ENCODE assay signal across 1 cellular context in the genomic region with DNA sequence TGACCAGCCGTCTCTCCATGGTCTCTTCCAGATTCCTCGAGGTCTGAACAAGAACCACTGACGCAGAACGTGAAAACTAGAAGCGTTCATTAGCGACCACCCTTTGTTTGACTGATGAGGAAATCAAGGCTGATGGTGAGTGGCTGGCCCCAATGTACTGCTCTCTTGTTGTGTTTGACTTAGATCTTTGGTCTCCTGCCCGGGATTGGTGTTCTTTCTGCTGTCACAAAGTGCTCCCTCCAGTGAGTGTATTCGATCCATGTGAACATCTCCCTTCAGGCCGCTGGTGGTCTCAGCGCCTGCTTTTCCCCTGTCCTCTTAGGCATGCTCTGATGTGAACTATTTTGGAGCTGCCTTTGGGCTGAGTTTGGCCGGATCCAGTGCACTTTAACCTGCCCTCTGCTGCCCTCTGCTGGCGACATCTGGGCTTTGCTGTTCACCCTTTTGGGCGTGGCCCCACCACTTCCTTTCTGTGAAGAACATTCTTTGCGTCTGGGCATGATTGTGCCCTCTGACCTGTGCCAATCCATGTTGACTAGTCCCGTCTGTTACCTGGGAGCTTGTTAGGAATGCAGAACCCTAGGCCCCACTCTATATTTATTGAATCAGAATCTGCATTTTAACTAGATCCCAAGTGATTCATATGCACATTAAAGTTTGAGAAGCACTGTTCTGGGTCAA.
TF ChIP-seq lines count a peak whose summit lies in the region.

No MANE protein-coding gene starts in this region.

TF ChIP-seq in HepG2, 621 proteins besides CTCF, POLR2A, EP300 and RAD21 (continued from another document and continues in another):
- TF ChIP-seq, protein P1, sequence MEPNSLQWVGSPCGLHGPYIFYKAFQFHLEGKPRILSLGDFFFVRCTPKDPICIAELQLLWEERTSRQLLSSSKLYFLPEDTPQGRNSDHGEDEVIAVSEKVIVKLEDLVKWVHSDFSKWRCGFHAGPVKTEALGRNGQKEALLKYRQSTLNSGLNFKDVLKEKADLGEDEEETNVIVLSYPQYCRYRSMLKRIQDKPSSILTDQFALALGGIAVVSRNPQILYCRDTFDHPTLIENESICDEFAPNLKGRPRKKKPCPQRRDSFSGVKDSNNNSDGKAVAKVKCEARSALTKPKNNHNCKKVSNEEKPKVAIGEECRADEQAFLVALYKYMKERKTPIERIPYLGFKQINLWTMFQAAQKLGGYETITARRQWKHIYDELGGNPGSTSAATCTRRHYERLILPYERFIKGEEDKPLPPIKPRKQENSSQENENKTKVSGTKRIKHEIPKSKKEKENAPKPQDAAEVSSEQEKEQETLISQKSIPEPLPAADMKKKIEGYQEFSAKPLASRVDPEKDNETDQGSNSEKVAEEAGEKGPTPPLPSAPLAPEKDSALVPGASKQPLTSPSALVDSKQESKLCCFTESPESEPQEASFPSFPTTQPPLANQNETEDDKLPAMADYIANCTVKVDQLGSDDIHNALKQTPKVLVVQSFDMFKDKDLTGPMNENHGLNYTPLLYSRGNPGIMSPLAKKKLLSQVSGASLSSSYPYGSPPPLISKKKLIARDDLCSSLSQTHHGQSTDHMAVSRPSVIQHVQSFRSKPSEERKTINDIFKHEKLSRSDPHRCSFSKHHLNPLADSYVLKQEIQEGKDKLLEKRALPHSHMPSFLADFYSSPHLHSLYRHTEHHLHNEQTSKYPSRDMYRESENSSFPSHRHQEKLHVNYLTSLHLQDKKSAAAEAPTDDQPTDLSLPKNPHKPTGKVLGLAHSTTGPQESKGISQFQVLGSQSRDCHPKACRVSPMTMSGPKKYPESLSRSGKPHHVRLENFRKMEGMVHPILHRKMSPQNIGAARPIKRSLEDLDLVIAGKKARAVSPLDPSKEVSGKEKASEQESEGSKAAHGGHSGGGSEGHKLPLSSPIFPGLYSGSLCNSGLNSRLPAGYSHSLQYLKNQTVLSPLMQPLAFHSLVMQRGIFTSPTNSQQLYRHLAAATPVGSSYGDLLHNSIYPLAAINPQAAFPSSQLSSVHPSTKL (CRISPR knock-in tag; IDR thresholded peaks at IDR 0.05), result peak; percentile 84
- TF ChIP-seq U2AF2 (IDR thresholded peaks at IDR 0.05; ENCODE audit: low read depth, low read length), result no peak
- TF ChIP-seq KDM2A (CRISPR knock-in tag; IDR thresholded peaks at IDR 0.05; ENCODE audit: borderline replicate concordance, low read depth), result peak; percentile 96
- TF ChIP-seq POLR2AphosphoS5 (IDR thresholded peaks at IDR 0.05; ENCODE audit: low read depth, low read length), result no peak
- no peak for TF ChIP-seq NCOA5 (CRISPR knock-in tag; IDR thresholded peaks at IDR 0.05)
- TF ChIP-seq, protein P2, sequence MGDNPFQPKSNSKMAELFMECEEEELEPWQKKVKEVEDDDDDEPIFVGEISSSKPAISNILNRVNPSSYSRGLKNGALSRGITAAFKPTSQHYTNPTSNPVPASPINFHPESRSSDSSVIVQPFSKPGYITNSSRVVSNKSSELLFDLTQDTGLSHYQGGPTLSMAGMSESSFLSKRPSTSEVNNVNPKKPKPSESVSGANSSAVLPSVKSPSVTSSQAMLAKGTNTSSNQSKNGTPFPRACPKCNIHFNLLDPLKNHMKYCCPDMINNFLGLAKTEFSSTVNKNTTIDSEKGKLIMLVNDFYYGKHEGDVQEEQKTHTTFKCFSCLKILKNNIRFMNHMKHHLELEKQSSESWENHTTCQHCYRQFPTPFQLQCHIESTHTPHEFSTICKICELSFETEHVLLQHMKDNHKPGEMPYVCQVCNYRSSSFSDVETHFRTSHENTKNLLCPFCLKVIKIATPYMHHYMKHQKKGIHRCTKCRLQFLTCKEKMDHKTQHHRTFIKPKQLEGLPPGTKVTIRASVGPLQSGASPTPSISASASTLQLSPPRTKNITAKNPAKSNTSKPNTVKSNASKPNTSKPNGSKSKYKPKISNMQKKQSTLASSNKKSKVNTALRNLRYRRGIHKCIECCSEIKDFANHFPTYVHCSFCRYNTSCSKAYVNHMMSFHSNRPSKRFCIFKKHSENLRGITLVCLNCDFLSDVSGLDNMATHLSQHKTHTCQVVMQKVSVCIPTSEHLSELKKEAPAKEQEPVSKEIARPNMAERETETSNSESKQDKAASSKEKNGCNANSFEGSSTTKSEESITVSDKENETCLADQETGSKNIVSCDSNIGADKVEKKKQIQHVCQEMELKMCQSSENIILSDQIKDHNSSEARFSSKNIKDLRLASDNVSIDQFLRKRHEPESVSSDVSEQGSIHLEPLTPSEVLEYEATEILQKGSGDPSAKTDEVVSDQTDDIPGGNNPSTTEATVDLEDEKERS (CRISPR knock-in tag; IDR thresholded peaks at IDR 0.05), result peak; percentile 83
- no peak for TF ChIP-seq FIP1L1 (IDR thresholded peaks at IDR 0.05; ENCODE audit: borderline replicate concordance, insufficient read depth, low read depth, low read length)
- TF ChIP-seq DNMT3B (CRISPR knock-in tag; conservative IDR thresholded peaks at IDR 0.05), result 0 out of 2 replicates have a peak, but pooled peaks have one; percentile 69
- TF ChIP-seq ZNF101 (CRISPR knock-in tag; IDR thresholded peaks at IDR 0.05; ENCODE audit: borderline replicate concordance, low read depth), result no peak; the same call in 1 of the 2 replicates
- TF ChIP-seq, protein P3, sequence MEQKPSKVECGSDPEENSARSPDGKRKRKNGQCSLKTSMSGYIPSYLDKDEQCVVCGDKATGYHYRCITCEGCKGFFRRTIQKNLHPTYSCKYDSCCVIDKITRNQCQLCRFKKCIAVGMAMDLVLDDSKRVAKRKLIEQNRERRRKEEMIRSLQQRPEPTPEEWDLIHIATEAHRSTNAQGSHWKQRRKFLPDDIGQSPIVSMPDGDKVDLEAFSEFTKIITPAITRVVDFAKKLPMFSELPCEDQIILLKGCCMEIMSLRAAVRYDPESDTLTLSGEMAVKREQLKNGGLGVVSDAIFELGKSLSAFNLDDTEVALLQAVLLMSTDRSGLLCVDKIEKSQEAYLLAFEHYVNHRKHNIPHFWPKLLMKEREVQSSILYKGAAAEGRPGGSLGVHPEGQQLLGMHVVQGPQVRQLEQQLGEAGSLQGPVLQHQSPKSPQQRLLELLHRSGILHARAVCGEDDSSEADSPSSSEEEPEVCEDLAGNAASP (CRISPR knock-in tag; IDR thresholded peaks at IDR 0.05; ENCODE audit: borderline replicate concordance), result peak; percentile 74
- no peak for TF ChIP-seq SUZ12 (IDR thresholded peaks at IDR 0.05; ENCODE audit: low read depth, low read length)
- peak; percentile 96 for TF ChIP-seq ZNF501 (CRISPR knock-in tag; IDR thresholded peaks at IDR 0.05)
- no peak for TF ChIP-seq GABPA (IDR thresholded peaks at IDR 0.05; ENCODE audit: low read depth, low read length)
- peak; percentile 77 for TF ChIP-seq GABPA (CRISPR knock-in tag; IDR thresholded peaks at IDR 0.05; ENCODE audit: low read depth)
- peak; percentile 91 for TF ChIP-seq MEF2D (CRISPR knock-in tag; IDR thresholded peaks at IDR 0.05)
- TF ChIP-seq ZNF841 (CRISPR knock-in tag; IDR thresholded peaks at IDR 0.05; ENCODE audit: borderline replicate concordance), result no peak
- TF ChIP-seq NFE2L1 (CRISPR knock-in tag; IDR thresholded peaks at IDR 0.05; ENCODE audit: borderline replicate concordance), result peak; percentile 70; the same call in 1 of the 2 replicates
- TF ChIP-seq ZNF546 (CRISPR knock-in tag; conservative IDR thresholded peaks at IDR 0.05), result no peak; the same call in 1 of the 2 replicates
- TF ChIP-seq, protein P4, sequence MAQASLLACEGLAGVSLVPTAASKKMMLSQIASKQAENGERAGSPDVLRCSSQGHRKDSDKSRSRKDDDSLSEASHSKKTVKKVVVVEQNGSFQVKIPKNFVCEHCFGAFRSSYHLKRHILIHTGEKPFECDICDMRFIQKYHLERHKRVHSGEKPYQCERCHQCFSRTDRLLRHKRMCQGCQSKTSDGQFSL (CRISPR knock-in tag; IDR thresholded peaks at IDR 0.05), result no peak
- peak; percentile 32; the same call in 1 of the 2 replicates for TF ChIP-seq MEIS1 (CRISPR knock-in tag; IDR thresholded peaks at IDR 0.05; ENCODE audit: borderline replicate concordance)
- TF ChIP-seq, protein P5, sequence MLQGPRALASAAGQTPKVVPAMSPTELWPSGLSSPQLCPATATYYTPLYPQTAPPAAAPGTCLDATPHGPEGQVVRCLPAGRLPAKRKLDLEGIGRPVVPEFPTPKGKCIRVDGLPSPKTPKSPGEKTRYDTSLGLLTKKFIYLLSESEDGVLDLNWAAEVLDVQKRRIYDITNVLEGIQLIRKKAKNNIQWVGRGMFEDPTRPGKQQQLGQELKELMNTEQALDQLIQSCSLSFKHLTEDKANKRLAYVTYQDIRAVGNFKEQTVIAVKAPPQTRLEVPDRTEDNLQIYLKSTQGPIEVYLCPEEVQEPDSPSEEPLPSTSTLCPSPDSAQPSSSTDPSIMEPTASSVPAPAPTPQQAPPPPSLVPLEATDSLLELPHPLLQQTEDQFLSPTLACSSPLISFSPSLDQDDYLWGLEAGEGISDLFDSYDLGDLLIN (CRISPR knock-in tag; IDR thresholded peaks at IDR 0.05; ENCODE audit: borderline replicate concordance), result no peak
- TF ChIP-seq, protein P6, sequence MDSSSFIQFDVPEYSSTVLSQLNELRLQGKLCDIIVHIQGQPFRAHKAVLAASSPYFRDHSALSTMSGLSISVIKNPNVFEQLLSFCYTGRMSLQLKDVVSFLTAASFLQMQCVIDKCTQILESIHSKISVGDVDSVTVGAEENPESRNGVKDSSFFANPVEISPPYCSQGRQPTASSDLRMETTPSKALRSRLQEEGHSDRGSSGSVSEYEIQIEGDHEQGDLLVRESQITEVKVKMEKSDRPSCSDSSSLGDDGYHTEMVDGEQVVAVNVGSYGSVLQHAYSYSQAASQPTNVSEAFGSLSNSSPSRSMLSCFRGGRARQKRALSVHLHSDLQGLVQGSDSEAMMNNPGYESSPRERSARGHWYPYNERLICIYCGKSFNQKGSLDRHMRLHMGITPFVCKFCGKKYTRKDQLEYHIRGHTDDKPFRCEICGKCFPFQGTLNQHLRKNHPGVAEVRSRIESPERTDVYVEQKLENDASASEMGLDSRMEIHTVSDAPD (CRISPR knock-in tag; IDR thresholded peaks at IDR 0.05), result no peak
- no peak for TF ChIP-seq SCMH1 (CRISPR knock-in tag; IDR thresholded peaks at IDR 0.05; ENCODE audit: borderline replicate concordance)
- peak; percentile 88 for TF ChIP-seq ZNF709 (CRISPR knock-in tag; IDR thresholded peaks at IDR 0.05)
- TF ChIP-seq RAD51 (IDR thresholded peaks at IDR 0.05; ENCODE audit: borderline replicate concordance), result no peak
- TF ChIP-seq, protein P7, sequence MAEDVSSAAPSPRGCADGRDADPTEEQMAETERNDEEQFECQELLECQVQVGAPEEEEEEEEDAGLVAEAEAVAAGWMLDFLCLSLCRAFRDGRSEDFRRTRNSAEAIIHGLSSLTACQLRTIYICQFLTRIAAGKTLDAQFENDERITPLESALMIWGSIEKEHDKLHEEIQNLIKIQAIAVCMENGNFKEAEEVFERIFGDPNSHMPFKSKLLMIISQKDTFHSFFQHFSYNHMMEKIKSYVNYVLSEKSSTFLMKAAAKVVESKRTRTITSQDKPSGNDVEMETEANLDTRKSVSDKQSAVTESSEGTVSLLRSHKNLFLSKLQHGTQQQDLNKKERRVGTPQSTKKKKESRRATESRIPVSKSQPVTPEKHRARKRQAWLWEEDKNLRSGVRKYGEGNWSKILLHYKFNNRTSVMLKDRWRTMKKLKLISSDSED (CRISPR knock-in tag; IDR thresholded peaks at IDR 0.05), result no peak
- TF ChIP-seq, protein P8, sequence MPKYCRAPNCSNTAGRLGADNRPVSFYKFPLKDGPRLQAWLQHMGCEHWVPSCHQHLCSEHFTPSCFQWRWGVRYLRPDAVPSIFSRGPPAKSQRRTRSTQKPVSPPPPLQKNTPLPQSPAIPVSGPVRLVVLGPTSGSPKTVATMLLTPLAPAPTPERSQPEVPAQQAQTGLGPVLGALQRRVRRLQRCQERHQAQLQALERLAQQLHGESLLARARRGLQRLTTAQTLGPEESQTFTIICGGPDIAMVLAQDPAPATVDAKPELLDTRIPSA (CRISPR knock-in tag; IDR thresholded peaks at IDR 0.05; ENCODE audit: borderline replicate concordance), result no peak
- TF ChIP-seq MBNL3 (CRISPR knock-in tag; conservative IDR thresholded peaks at IDR 0.05), result no peak
- TF ChIP-seq ETV5 (CRISPR knock-in tag; IDR thresholded peaks at IDR 0.05; ENCODE audit: borderline replicate concordance), result peak; percentile 81
- TF ChIP-seq, protein P9, sequence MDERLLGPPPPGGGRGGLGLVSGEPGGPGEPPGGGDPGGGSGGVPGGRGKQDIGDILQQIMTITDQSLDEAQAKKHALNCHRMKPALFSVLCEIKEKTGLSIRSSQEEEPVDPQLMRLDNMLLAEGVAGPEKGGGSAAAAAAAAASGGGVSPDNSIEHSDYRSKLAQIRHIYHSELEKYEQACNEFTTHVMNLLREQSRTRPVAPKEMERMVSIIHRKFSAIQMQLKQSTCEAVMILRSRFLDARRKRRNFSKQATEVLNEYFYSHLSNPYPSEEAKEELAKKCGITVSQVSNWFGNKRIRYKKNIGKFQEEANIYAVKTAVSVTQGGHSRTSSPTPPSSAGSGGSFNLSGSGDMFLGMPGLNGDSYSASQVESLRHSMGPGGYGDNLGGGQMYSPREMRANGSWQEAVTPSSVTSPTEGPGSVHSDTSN (CRISPR knock-in tag; IDR thresholded peaks at IDR 0.05), result no peak; the same call in 1 of the 2 replicates
- peak; percentile 71 for TF ChIP-seq PPARG (CRISPR knock-in tag; conservative IDR thresholded peaks at IDR 0.05)
- TF ChIP-seq PAF1 (CRISPR knock-in tag; IDR thresholded peaks at IDR 0.05), result no peak
- TF ChIP-seq, protein P10, sequence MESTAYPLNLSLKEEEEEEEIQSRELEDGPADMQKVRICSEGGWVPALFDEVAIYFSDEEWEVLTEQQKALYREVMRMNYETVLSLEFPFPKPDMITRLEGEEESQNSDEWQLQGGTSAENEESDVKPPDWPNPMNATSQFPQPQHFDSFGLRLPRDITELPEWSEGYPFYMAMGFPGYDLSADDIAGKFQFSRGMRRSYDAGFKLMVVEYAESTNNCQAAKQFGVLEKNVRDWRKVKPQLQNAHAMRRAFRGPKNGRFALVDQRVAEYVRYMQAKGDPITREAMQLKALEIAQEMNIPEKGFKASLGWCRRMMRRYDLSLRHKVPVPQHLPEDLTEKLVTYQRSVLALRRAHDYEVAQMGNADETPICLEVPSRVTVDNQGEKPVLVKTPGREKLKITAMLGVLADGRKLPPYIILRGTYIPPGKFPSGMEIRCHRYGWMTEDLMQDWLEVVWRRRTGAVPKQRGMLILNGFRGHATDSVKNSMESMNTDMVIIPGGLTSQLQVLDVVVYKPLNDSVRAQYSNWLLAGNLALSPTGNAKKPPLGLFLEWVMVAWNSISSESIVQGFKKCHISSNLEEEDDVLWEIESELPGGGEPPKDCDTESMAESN (CRISPR knock-in tag; conservative IDR thresholded peaks at IDR 0.05), result peak; percentile 89; the same call in 1 of the 2 replicates
- TF ChIP-seq, protein P11, sequence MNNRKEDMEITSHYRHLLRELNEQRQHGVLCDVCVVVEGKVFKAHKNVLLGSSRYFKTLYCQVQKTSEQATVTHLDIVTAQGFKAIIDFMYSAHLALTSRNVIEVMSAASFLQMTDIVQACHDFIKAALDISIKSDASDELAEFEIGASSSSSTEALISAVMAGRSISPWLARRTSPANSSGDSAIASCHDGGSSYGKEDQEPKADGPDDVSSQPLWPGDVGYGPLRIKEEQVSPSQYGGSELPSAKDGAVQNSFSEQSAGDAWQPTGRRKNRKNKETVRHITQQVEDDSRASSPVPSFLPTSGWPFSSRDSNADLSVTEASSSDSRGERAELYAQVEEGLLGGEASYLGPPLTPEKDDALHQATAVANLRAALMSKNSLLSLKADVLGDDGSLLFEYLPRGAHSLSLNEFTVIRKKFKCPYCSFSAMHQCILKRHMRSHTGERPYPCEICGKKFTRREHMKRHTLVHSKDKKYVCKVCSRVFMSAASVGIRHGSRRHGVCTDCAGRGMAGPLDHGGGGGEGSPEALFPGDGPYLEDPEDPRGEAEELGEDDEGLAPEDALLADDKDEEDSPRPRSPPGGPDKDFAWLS (CRISPR knock-in tag; IDR thresholded peaks at IDR 0.05; ENCODE audit: borderline replicate concordance), result no peak
- TF ChIP-seq ZNF616 (CRISPR knock-in tag; IDR thresholded peaks at IDR 0.05; ENCODE audit: low read depth), result peak; percentile 84; the same call in 1 of the 2 replicates
- 0 out of 2 replicates have a peak, but pooled peaks have one; percentile 69 for TF ChIP-seq SP140L (CRISPR knock-in tag; IDR thresholded peaks at IDR 0.05; ENCODE audit: borderline replicate concordance)
